ENCODE assay signal across 15 cellular contexts in the genomic region with DNA sequence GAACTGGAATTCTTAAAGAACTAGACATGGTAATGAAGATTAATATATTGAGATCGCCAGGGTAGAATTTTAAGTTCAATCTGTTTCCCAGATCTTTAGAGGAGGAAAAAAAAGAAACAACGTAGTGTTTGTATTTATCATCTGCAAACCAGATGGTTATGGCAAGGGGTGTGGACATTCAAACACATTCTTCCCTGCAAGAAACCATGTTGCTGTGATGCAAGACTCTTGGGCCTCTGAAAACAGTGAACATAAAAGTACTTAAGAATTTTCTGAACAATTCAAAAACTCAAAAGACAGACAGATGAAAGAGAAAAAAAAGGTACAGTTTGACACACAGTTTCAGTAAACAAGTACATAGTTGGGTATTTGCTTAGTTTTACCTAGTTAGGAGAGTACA. TPM values are rescaled to one million over a fixed set of nuclear protein-coding genes. Genes with fewer than 3 reads are reported as not detected.
DNase-seq lines count a peak whose midpoint lies in the region; ATAC-seq and TF ChIP-seq lines count a peak whose summit lies in the region.
"Had no signal": no experiment of that assay in that cellular context is flagged by ENCODE, and none has a peak within 500 bp of the region (broad histone marks: within the 10 kb centered on the region; RNA-seq: fewer than 3 reads in every experiment).

No MANE protein-coding gene starts in this region.

- H3K27ac Mint-ChIP-seq in HFFc6 (peak overlapping the region; percentile 82), osteocyte (ENCODE audit: unreplicated experiment) (peak overlapping the region; percentile 69), T-helper 17 cell (no peak overlapping the region)
- H3K27ac Mint-ChIP-seq: activated T-cell treated with anti-CD3 and anti-CD28 coated beads, Interleukin-2, amount 50 U/mL, for 24 hours; CD4-positive, alpha-beta T cell; dendritic cell treated with granulocyte-macrophage colony-stimulating factor and Interleukin-4, amounts not matched to agents 40 ng/mL and 50 ng/mL, for 4 days had no signal

- H3K36me3 Mint-ChIP-seq in HFFc6 (ENCODE audit: low read depth) (peaks cover 50% of the 10 kb centered on the region), osteocyte (ENCODE audit: unreplicated experiment) (peaks cover 37% of the 10 kb centered on the region), T-helper 17 cell (ENCODE audit: low read depth) (no peaks in the 10 kb centered on the region)

- H3K9me3 ChIP-seq in SJCRH30 (replicated peaks) (no peaks in the 10 kb centered on the region), T-helper 17 cell (ENCODE audit: control insufficient read depth, low read length, poor library complexity, severe bottlenecking) (no peaks in the 10 kb centered on the region)

- no peak overlapping the region for H3K27ac ChIP-seq in SJCRH30

- TF ChIP-seq CTCF in AG10803 (conservative IDR thresholded peaks at IDR 0.05; ENCODE audit: low read length) (no peak), HFFc6 (IDR thresholded peaks at IDR 0.05) (no peak), osteocyte (IDR thresholded peaks at IDR 0.05) (no peak)

- no peaks in the 10 kb centered on the region for H3K27me3 ChIP-seq in SJCRH30

- H3K27me3 Mint-ChIP-seq in HFFc6 (ENCODE audit: insufficient read depth) (no peaks in the 10 kb centered on the region; the same call in 1 of the 2 replicates), osteocyte (ENCODE audit: unreplicated experiment) (no peaks in the 10 kb centered on the region), T-helper 17 cell (no peaks in the 10 kb centered on the region)
- H3K27me3 Mint-ChIP-seq: activated T-cell treated with anti-CD3 and anti-CD28 coated beads, Interleukin-2, amount 50 U/mL, for 24 hours; CD4-positive, alpha-beta T cell; dendritic cell treated with granulocyte-macrophage colony-stimulating factor and Interleukin-4, amounts not matched to agents 40 ng/mL and 50 ng/mL, for 4 days had no signal

- DNase-seq in AG10803 (ENCODE audit: low read depth) = peak; percentile 96
- peak; percentile 66 for DNase-seq in HFFc6
- DNase-seq in erythroblast (lab: John Stamatoyannopoulos, UW) = peak; percentile 61 to 78
- no peak for DNase-seq in osteocyte (ENCODE audit: extremely low spot score, unreplicated experiment)
- DNase-seq in SJCRH30 = no peak
- no peak for DNase-seq in C1 segment of cervical spinal cord (lab: John Stamatoyannopoulos, UW)
- no peak for DNase-seq in T-helper 17 cell
- DNase-seq: activated CD4-positive, alpha-beta T cell treated with anti-CD3 and anti-CD28 coated beads for 48 hours; activated T-cell treated with anti-CD3 and anti-CD28 coated beads, Interleukin-2, amount 50 U/mL, for 24 hours; CD4-positive, alpha-beta T cell; NCI-H2107; NCI-H774; RPMI8226; T-helper 9 cell had no signal

- TF ChIP-seq POLR2A in erythroblast (IDR thresholded peaks at IDR 0.05; ENCODE audit: low read length) = no peak

- H3K4me1 Mint-ChIP-seq in HFFc6 (ENCODE audit: low read depth) (peaks cover 75% of the 10 kb centered on the region), osteocyte (ENCODE audit: unreplicated experiment) (peaks cover 78% of the 10 kb centered on the region), T-helper 17 cell (peaks cover 6% of the 10 kb centered on the region)

- peaks cover 5% of the 10 kb centered on the region; the same call in 1 of the 2 replicates for H3K36me3 ChIP-seq in SJCRH30

- H3K4me3 ChIP-seq in AG10803 (ENCODE audit: low read length) (no peak overlapping the region), SJCRH30 (no peak overlapping the region)

- no peaks in the 10 kb centered on the region; the same call in 1 of the 2 replicates for H3K4me1 ChIP-seq in SJCRH30

- peak overlapping the region; percentile 72 for H3K4me3 Mint-ChIP-seq in HFFc6
- peak overlapping the region; percentile 20 for H3K4me3 Mint-ChIP-seq in osteocyte (ENCODE audit: unreplicated experiment)
- H3K4me3 Mint-ChIP-seq in T-helper 17 cell = no peak overlapping the region
- H3K4me3 Mint-ChIP-seq: activated T-cell treated with anti-CD3 and anti-CD28 coated beads, Interleukin-2, amount 50 U/mL, for 24 hours; CD4-positive, alpha-beta T cell; dendritic cell treated with granulocyte-macrophage colony-stimulating factor and Interleukin-4, amounts not matched to agents 40 ng/mL and 50 ng/mL, for 4 days had no signal

- H3K9me3 Mint-ChIP-seq in HFFc6 = no peaks in the 10 kb centered on the region
- H3K9me3 Mint-ChIP-seq in osteocyte (ENCODE audit: unreplicated experiment) = no peaks in the 10 kb centered on the region
- H3K9me3 Mint-ChIP-seq: activated T-cell treated with anti-CD3 and anti-CD28 coated beads, Interleukin-2, amount 50 U/mL, for 24 hours; CD4-positive, alpha-beta T cell; dendritic cell treated with granulocyte-macrophage colony-stimulating factor and Interleukin-4, amounts not matched to agents 40 ng/mL and 50 ng/mL, for 4 days had no signal

- no peak for ATAC-seq in T-helper 17 cell

RNA-seq across cellular contexts. Expression of a gene that starts 35.6 kb away (rescaled TPM):
- 100 to 1,000 TPM; 265 to 388 (median 303) TPM for total RNA-seq in HFFc6 (2021; fragmentation: NEBNext Ultra II Directional; extraction: Animal tissue kit (Norgen Biotek cat#: 25700))
- 1,873 and 1,955 TPM in 2 replicates for total RNA-seq in osteocyte
- 215 and 218 TPM in 2 replicates for total RNA-seq in SJCRH30 (2014; rRNA removed; shearing (Covaris generic))
- under 1 TPM; 0.18 to 0.37 TPM for total RNA-seq in T-helper 17 cell

Comparison
In these comparisons a context has a peak if more than half of its experiments do, and no peak if none do; other contexts are left out.
1. DNase-seq: peak in AG10803 (single experiment), HFFc6 (single experiment) and erythroblast (2 of 2); none in osteocyte (single experiment), SJCRH30 (0 of 2), C1 segment of cervical spinal cord (0 of 14) and T-helper 17 cell (0 of 3).
2. RNA of a gene that starts 35.6 kb away (total RNA-seq): 1,873 to 1,955 TPM in osteocyte, 265 to 388 TPM in HFFc6 and 215 to 218 TPM in SJCRH30; 0.18 to 0.37 TPM in T-helper 17 cell; every median in the first group is over 100 times any median in the second.